ENCODE assay signal across 23 cellular contexts in the genomic region with DNA sequence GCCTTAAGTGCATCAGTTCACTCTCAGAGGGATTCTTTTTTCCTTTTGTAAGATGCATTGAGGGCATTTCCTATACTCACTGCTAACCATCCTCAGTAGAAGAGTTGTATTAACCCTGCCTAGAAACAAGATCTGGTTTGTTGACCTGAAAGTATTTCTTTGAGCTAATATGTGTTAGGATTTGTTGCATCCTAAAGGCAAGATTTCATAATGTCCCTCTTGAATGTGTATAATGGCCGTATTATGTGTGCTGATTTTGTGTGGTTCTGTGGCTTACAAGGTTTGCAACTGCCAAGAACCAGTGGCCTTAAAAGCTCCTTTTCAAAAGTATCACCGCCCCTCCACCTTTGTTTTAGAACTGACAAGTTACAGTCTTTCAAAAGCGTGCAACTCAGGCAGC.
"Had no signal": no experiment of that assay in that cellular context is flagged by ENCODE, and none has a peak within 500 bp of the region (broad histone marks: within the 10 kb centered on the region; RNA-seq: fewer than 3 reads in every experiment).

No MANE protein-coding gene starts in this region.

- H3K4me1 Mint-ChIP-seq: activated naive CD4-positive, alpha-beta T cell treated with anti-CD3 and anti-CD28 coated beads, Interleukin-2, amount 10 ng/mL, durations not matched to agents 7 days and 5 days had no signal

- H3K4me3 ChIP-seq: ovary, psoas muscle, right atrium auricular region, upper lobe of left lung had no signal

- H3K27ac Mint-ChIP-seq: activated CD4-positive, alpha-beta memory T cell treated with anti-CD3 and anti-CD28 coated beads for 36 hours; activated naive CD4-positive, alpha-beta T cell treated with anti-CD3 and anti-CD28 coated beads, Interleukin-2, amount 10 ng/mL, durations not matched to agents 7 days and 5 days; nephron had no signal

- H3K27me3 ChIP-seq: neutrophil, ovary, right atrium auricular region, upper lobe of left lung had no signal

- H3K27ac ChIP-seq: foreskin keratinocyte, neutrophil, ovary, psoas muscle, right atrium auricular region, upper lobe of left lung had no signal

- H3K36me3 ChIP-seq: neutrophil, ovary had no signal

- FAIRE-seq: colon had no signal

- H3K27me3 Mint-ChIP-seq: activated CD4-positive, alpha-beta memory T cell treated with anti-CD3 and anti-CD28 coated beads for 36 hours; activated naive CD4-positive, alpha-beta T cell treated with anti-CD3 and anti-CD28 coated beads, Interleukin-2, amount 10 ng/mL, durations not matched to agents 7 days and 5 days had no signal

- H3K9me3 Mint-ChIP-seq: activated CD4-positive, alpha-beta memory T cell treated with anti-CD3 and anti-CD28 coated beads for 36 hours; activated naive CD4-positive, alpha-beta T cell treated with anti-CD3 and anti-CD28 coated beads, Interleukin-2, amount 10 ng/mL, durations not matched to agents 7 days and 5 days; nephron had no signal

- H3K4me1 ChIP-seq: foreskin keratinocyte, upper lobe of left lung had no signal

- DNase-seq: activated CD4-positive, alpha-beta memory T cell treated with anti-CD3 and anti-CD28 coated beads for 36 hours; activated CD4-positive, alpha-beta T cell treated with anti-CD3 and anti-CD28 coated beads for 4 hours; activated CD4-positive, CD25-positive, alpha-beta regulatory T cell; activated effector memory CD4-positive, alpha-beta T cell treated with anti-CD3 and anti-CD28 coated beads, Interleukin-2, amount 50 U/mL, for 16 hours; activated naive CD4-positive, alpha-beta T cell treated with anti-CD3 and anti-CD28 coated beads, Interleukin-2, amount 10 ng/mL, durations not matched to agents 7 days and 5 days; activated T-cell treated with anti-CD3 and anti-CD28 coated beads for 4 hours; anterior cingulate cortex; central memory CD4-positive, alpha-beta T cell; effector memory CD4-positive, alpha-beta T cell; left ventricle myocardium superior; mammary epithelial cell; ovary; psoas muscle; stimulated activated CD4-positive, alpha-beta T cell treated with anti-CD3 and anti-CD28 coated beads, Interleukin-4, amount 100 ng/mL, for 24 hours; stimulated activated naive CD4-positive, alpha-beta T cell treated with Interleukin-2 at 50 U/mL for 16 hours; T-helper 1 cell; T-helper 9 cell; upper lobe of left lung had no signal

- H3K4me3 Mint-ChIP-seq: activated CD4-positive, alpha-beta memory T cell treated with anti-CD3 and anti-CD28 coated beads for 36 hours; activated naive CD4-positive, alpha-beta T cell treated with anti-CD3 and anti-CD28 coated beads, Interleukin-2, amount 10 ng/mL, durations not matched to agents 7 days and 5 days; nephron had no signal

- H3K9me3 ChIP-seq: neutrophil, ovary, upper lobe of left lung had no signal
